ENCODE assay signal across 9 cellular contexts in genomic region chr5:87899109-87900100, GRCh38.
DNase-seq lines count a peak whose midpoint lies in the region; ATAC-seq, FAIRE-seq and TF ChIP-seq lines count a peak whose summit lies in the region.
"Had no signal": no experiment of that assay in that cellular context is flagged by ENCODE, and none has a peak within 500 bp of the region (broad histone marks: within the 10 kb centered on the region; RNA-seq: fewer than 3 reads in every experiment).

No MANE protein-coding gene starts in this region.

- H3K27ac ChIP-seq in right atrium auricular region, result peak overlapping the region in 1 of 2 donors; percentile 41
- H3K27ac ChIP-seq in SJCRH30, result no peak overlapping the region
- H3K27ac ChIP-seq in aorta (ENCODE audit: low read depth in 1 of 2, low read length in 2 of 2), result no peak overlapping the region

- H3K36me3 ChIP-seq in right atrium auricular region (no peaks in the 10 kb centered on the region), SJCRH30 (no peaks in the 10 kb centered on the region), aorta (ENCODE audit: control insufficient read depth in 1 of 2, insufficient read depth in 2 of 2, low read length in 1 of 2) (no peaks in the 10 kb centered on the region)

- peak; percentile 90 for ATAC-seq in Right ventricle myocardium inferior
- peak; percentile 70 for ATAC-seq in aorta (ENCODE audit: low FRiP score)

- H3K4me1 ChIP-seq in right atrium auricular region, result peaks cover 0 to 8% of the 10 kb centered on the region in 2 donors
- H3K4me1 ChIP-seq in SJCRH30, result no peaks in the 10 kb centered on the region
- H3K4me1 ChIP-seq in aorta (ENCODE audit: control insufficient read depth in 1 of 2, insufficient read depth in 2 of 2, low read length in 2 of 2), result no peaks in the 10 kb centered on the region

- TF ChIP-seq POLR2A in GM12891 (IDR thresholded peaks at IDR 0.05; ENCODE audit: low read depth, low read length), result no peak

- no peaks in the 10 kb centered on the region for H3K9me3 ChIP-seq in right atrium auricular region
- no peaks in the 10 kb centered on the region for H3K9me3 ChIP-seq in SJCRH30 (replicated peaks)
- H3K9me3 ChIP-seq in aorta (ENCODE audit: control insufficient read depth, low read length), result no peaks in the 10 kb centered on the region

- H3K4me3 ChIP-seq in right atrium auricular region, result no peak overlapping the region
- H3K4me3 ChIP-seq in SJCRH30, result no peak overlapping the region
- no peak overlapping the region for H3K4me3 ChIP-seq in aorta (ENCODE audit: low read length in 2 of 2)

- intact Hi-C loops in Right ventricle myocardium inferior (cut with DNase I) (loop anchor here (5.0 kb wide), 1 partner anchor 243 kb away; no protein-coding TSS in a partner anchor), aorta (cut with DNase I) (no loop called here)

- WGBS in aorta, 2 donors, result 18 to 20% methylated on average over 7 of the region's 7 CpGs

- TF ChIP-seq CTCF in right atrium auricular region (IDR thresholded peaks at IDR 0.05), result peak in 1 of 2 donors; percentile 27

- H3K27me3 ChIP-seq in right atrium auricular region (no peaks in the 10 kb centered on the region), SJCRH30 (no peaks in the 10 kb centered on the region), aorta (ENCODE audit: control insufficient read depth in 1 of 2, insufficient read depth in 2 of 2, low read length in 1 of 2) (no peaks in the 10 kb centered on the region)

- no peak for FAIRE-seq in GM12891 (lab: Jason Lieb, UNC)

- no peak for DNase-seq in Right ventricle myocardium inferior (ENCODE audit: missing footprints)
- no peak for DNase-seq in right atrium auricular region (ENCODE audit: low spot score)
- DNase-seq in SJCRH30, result peak; percentile 12 to 51
- peak in 37 of 51 donors; percentile 1 to 92 (median 41) for DNase-seq in hypothalamus (lab: John Stamatoyannopoulos, UW)
- DNase-seq in aorta, result no peak
- no peak for DNase-seq in GM12891 (ENCODE audit: insufficient read length, low spot score)
- no peak for DNase-seq in SW 1271 (lab: John Stamatoyannopoulos, UW)
- no peak for DNase-seq in NK-92 treated with Interleukin-12 subunit alpha and Interleukin-12 subunit beta, amount 100 ng/mL, for 24 hours (lab: John Stamatoyannopoulos, UW)
- DNase-seq: HFFc6 had no signal

TF ChIP-seq in GM12891, 5 proteins besides CTCF, POLR2A, EP300 and RAD21:
- TF ChIP-seq SPI1 (IDR thresholded peaks at IDR 0.05; ENCODE audit: low read depth, low read length) (no peak), POU2F2 (IDR thresholded peaks at IDR 0.05; ENCODE audit: low read depth, low read length) (no peak)

Comparison
In these comparisons a context has a peak if more than half of its experiments do, and no peak if none do; other contexts are left out.
1. DNase-seq: peak in SJCRH30 (2 of 2) and hypothalamus (37 of 51); none in Right ventricle myocardium inferior (single experiment), right atrium auricular region (single experiment), aorta (0 of 2), GM12891 (single experiment), SW 1271 (0 of 2) and NK-92 treated with Interleukin-12 subunit alpha and Interleukin-12 subunit beta, amount 100 ng/mL, for 24 hours (single experiment).